Comparison of ENCODE assay signal across 1 cellular context in the genomic region with DNA sequence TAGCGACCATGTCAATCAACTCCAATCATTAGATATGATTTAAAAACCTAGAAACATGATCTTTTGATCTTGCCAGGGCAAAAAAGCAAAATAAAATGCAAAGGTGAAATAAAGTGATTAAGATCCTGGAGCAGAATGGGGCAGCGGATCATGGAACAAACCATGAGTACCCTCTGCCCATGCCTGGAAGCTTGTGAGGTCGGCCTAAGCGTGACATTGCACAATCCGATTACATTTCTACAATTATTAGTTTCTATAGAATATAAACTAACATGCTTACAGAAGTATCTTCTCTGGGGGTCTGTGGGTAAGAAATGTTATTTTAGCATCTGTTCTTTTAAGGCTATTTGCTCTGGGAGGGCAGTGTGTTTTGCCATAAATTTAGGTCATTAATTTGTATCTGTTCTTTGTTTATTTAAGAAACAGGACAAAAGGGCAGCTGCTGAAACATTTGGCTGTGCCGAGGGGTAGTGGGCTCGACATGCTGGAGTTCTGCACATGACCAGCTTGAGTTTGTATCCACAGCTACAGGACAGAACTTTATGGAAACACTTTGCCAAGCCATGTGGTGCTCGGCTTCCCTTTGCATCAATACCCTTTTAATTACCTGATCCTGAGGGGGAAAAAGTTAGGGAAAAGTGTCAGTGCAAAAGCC.
A peak's percentile ranks its signal among the peaks of the same experiment; 100 is the strongest.
TF ChIP-seq lines count a peak whose summit lies in the region.

No MANE protein-coding gene starts in this region.

TF ChIP-seq in K562, 482 proteins besides CTCF, POLR2A, EP300 and RAD21 (continued from another document):
- TF ChIP-seq, protein P1, sequence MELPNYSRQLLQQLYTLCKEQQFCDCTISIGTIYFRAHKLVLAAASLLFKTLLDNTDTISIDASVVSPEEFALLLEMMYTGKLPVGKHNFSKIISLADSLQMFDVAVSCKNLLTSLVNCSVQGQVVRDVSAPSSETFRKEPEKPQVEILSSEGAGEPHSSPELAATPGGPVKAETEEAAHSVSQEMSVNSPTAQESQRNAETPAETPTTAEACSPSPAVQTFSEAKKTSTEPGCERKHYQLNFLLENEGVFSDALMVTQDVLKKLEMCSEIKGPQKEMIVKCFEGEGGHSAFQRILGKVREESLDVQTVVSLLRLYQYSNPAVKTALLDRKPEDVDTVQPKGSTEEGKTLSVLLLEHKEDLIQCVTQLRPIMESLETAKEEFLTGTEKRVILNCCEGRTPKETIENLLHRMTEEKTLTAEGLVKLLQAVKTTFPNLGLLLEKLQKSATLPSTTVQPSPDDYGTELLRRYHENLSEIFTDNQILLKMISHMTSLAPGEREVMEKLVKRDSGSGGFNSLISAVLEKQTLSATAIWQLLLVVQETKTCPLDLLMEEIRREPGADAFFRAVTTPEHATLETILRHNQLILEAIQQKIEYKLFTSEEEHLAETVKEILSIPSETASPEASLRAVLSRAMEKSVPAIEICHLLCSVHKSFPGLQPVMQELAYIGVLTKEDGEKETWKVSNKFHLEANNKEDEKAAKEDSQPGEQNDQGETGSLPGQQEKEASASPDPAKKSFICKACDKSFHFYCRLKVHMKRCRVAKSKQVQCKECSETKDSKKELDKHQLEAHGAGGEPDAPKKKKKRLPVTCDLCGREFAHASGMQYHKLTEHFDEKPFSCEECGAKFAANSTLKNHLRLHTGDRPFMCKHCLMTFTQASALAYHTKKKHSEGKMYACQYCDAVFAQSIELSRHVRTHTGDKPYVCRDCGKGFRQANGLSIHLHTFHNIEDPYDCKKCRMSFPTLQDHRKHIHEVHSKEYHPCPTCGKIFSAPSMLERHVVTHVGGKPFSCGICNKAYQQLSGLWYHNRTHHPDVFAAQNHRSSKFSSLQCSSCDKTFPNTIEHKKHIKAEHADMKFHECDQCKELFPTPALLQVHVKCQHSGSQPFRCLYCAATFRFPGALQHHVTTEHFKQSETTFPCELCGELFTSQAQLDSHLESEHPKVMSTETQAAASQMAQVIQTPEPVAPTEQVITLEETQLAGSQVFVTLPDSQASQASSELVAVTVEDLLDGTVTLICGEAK (IDR thresholded peaks at IDR 0.05), result no peak
- TF ChIP-seq, protein P1 (CRISPR knock-in tag; IDR thresholded peaks at IDR 0.05), result no peak
- TF ChIP-seq HNRNPL (IDR thresholded peaks at IDR 0.05; ENCODE audit: low read depth, low read length) (no peak), RERE (CRISPR knock-in tag; IDR thresholded peaks at IDR 0.05; ENCODE audit: borderline replicate concordance) (no peak), ZMIZ1 (IDR thresholded peaks at IDR 0.05; ENCODE audit: low read depth in 2 of 2, low read length in 2 of 2) (no peak), CEBPG (CRISPR knock-in tag; IDR thresholded peaks at IDR 0.05) (no peak), CEBPG (tag; conservative IDR thresholded peaks at IDR 0.05 in 1 of 2, IDR thresholded peaks at IDR 0.05 in 1 of 2) (peak in 1 of 2 experiments; percentile 45; a peak in 1 of 4 replicates), NFIX (CRISPR knock-in tag; IDR thresholded peaks at IDR 0.05; ENCODE audit: low read depth) (no peak), TEAD1 (CRISPR knock-in tag; IDR thresholded peaks at IDR 0.05) (no peak)
- TF ChIP-seq, protein P2, sequence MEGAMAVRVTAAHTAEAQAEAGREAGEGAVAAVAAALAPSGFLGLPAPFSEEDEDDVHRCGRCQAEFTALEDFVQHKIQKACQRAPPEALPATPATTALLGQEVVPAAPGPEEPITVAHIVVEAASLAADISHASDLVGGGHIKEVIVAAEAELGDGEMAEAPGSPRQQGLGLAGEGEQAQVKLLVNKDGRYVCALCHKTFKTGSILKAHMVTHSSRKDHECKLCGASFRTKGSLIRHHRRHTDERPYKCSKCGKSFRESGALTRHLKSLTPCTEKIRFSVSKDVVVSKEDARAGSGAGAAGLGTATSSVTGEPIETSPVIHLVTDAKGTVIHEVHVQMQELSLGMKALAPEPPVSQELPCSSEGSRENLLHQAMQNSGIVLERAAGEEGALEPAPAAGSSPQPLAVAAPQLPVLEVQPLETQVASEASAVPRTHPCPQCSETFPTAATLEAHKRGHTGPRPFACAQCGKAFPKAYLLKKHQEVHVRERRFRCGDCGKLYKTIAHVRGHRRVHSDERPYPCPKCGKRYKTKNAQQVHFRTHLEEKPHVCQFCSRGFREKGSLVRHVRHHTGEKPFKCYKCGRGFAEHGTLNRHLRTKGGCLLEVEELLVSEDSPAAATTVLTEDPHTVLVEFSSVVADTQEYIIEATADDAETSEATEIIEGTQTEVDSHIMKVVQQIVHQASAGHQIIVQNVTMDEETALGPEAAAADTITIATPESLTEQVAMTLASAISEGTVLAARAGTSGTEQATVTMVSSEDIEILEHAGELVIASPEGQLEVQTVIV (CRISPR knock-in tag; IDR thresholded peaks at IDR 0.05; ENCODE audit: borderline replicate concordance), result no peak
- TF ChIP-seq, protein P3, sequence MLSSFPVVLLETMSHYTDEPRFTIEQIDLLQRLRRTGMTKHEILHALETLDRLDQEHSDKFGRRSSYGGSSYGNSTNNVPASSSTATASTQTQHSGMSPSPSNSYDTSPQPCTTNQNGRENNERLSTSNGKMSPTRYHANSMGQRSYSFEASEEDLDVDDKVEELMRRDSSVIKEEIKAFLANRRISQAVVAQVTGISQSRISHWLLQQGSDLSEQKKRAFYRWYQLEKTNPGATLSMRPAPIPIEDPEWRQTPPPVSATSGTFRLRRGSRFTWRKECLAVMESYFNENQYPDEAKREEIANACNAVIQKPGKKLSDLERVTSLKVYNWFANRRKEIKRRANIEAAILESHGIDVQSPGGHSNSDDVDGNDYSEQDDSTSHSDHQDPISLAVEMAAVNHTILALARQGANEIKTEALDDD (IDR thresholded peaks at IDR 0.05), result no peak
